11 cellular contexts compared by ENCODE assay signal in genomic region chr9:75083188-75083976, GRCh38.
DNase-seq lines count a peak whose midpoint lies in the region; ATAC-seq, FAIRE-seq and TF ChIP-seq lines count a peak whose summit lies in the region.
"Had no signal": no experiment of that assay in that cellular context is flagged by ENCODE, and none has a peak within 500 bp of the region (broad histone marks: within the 10 kb centered on the region; RNA-seq: fewer than 3 reads in every experiment).

No MANE protein-coding gene starts in this region.

- ATAC-seq in stimulated activated naive CD8-positive, alpha-beta T cell treated with anti-CD3 and anti-CD28 coated beads, Interleukin-15, amount 100 ng/mL, for 72 hours, result peak; percentile 36

- no peaks in the 10 kb centered on the region for H3K27me3 ChIP-seq in layer of hippocampus (ENCODE audit: control insufficient read depth, insufficient read depth, low read length)

- H3K9me3 Mint-ChIP-seq in stimulated activated naive CD8-positive, alpha-beta T cell treated with anti-CD3 and anti-CD28 coated beads, Interleukin-15, amount 100 ng/mL, for 72 hours, result no peaks in the 10 kb centered on the region
- H3K9me3 Mint-ChIP-seq: dendritic cell treated with granulocyte-macrophage colony-stimulating factor and Interleukin-4, amounts not matched to agents 40 ng/mL and 50 ng/mL, for 4 days; neural crest cell had no signal

- H3K27me3 Mint-ChIP-seq in stimulated activated naive CD8-positive, alpha-beta T cell treated with anti-CD3 and anti-CD28 coated beads, Interleukin-15, amount 100 ng/mL, for 72 hours, result no peaks in the 10 kb centered on the region
- H3K27me3 Mint-ChIP-seq: dendritic cell treated with granulocyte-macrophage colony-stimulating factor and Interleukin-4, amounts not matched to agents 40 ng/mL and 50 ng/mL, for 4 days had no signal

- TF ChIP-seq CTCF in D721Med (IDR thresholded peaks at IDR 0.05; ENCODE audit: insufficient read depth, missing control alignments), result no peak

- H3K27ac ChIP-seq in angular gyrus (ENCODE audit: low read depth, low read length), result peak overlapping the region; percentile 8
- peak overlapping the region; percentile 3 for H3K27ac ChIP-seq in layer of hippocampus (ENCODE audit: low read depth, low read length)
- H3K27ac ChIP-seq: thoracic aorta had no signal

- FAIRE-seq in D721Med (lab: Jason Lieb, UNC), result no peak

- H3K4me1 Mint-ChIP-seq in stimulated activated naive CD8-positive, alpha-beta T cell treated with anti-CD3 and anti-CD28 coated beads, Interleukin-15, amount 100 ng/mL, for 72 hours, result peaks cover 49% of the 10 kb centered on the region

- peak overlapping the region in 1 of 2 donors; percentile 5 for H3K27ac Mint-ChIP-seq in stimulated activated naive CD8-positive, alpha-beta T cell treated with anti-CD3 and anti-CD28 coated beads, Interleukin-15, amount 100 ng/mL, for 72 hours
- H3K27ac Mint-ChIP-seq: dendritic cell treated with granulocyte-macrophage colony-stimulating factor and Interleukin-4, amounts not matched to agents 40 ng/mL and 50 ng/mL, for 4 days had no signal

- DNase-seq in SHP77 (lab: John Stamatoyannopoulos, UW) (peak; percentile 34 to 35), SHP77 treated with DMSO at 0.1 percent for 48 hours (lab: John Stamatoyannopoulos, UW) (no peak), D721Med (ENCODE audit: insufficient read length, low spot score) (no peak), DMS114 treated with DMSO at 0.1 percent for 48 hours (lab: John Stamatoyannopoulos, UW; ENCODE audit: unreplicated experiment) (no peak), NCI-H1930 (lab: John Stamatoyannopoulos, UW) (no peak)
- peak; percentile 13 to 42 for DNase-seq in stimulated activated naive CD8-positive, alpha-beta T cell treated with anti-CD3 and anti-CD28 coated beads, Interleukin-15, amount 100 ng/mL, for 72 hours

- peak overlapping the region in 1 of 2 donors; percentile 30 for H3K4me3 Mint-ChIP-seq in stimulated activated naive CD8-positive, alpha-beta T cell treated with anti-CD3 and anti-CD28 coated beads, Interleukin-15, amount 100 ng/mL, for 72 hours
- H3K4me3 Mint-ChIP-seq: dendritic cell treated with granulocyte-macrophage colony-stimulating factor and Interleukin-4, amounts not matched to agents 40 ng/mL and 50 ng/mL, for 4 days; neural crest cell had no signal

Comparison
In these comparisons a context has a peak if more than half of its experiments do, and no peak if none do; other contexts are left out.
1. DNase-seq: peak in SHP77 (2 of 2) and stimulated activated naive CD8-positive, alpha-beta T cell treated with anti-CD3 and anti-CD28 coated beads, Interleukin-15, amount 100 ng/mL, for 72 hours (2 of 2); none in SHP77 treated with DMSO at 0.1 percent for 48 hours (single experiment), D721Med (single experiment), DMS114 treated with DMSO at 0.1 percent for 48 hours (single experiment) and NCI-H1930 (0 of 2).